ENCODE assay signal across 8 cellular contexts in genomic region chr2:177211602-177212105, GRCh38. TPM values are rescaled to one million over a fixed set of nuclear protein-coding genes. Genes with fewer than 3 reads are reported as not detected.
A peak's percentile ranks its signal among the peaks of the same experiment; 100 is the strongest.
DNase-seq lines count a peak whose midpoint lies in the region; ATAC-seq and TF ChIP-seq lines count a peak whose summit lies in the region.

No MANE protein-coding gene starts in this region.

- no peaks in the 10 kb centered on the region for H3K9me3 ChIP-seq in gastroesophageal sphincter
- H3K9me3 ChIP-seq in spleen: no peaks in the 10 kb centered on the region

- H3K27ac Mint-ChIP-seq in T-helper 2 cell treated with Interferon-gamma antibody and Interleukin-4, amounts not matched to agents 5 μg/mL and 100 μg/mL, for 36 hours: peak overlapping the region; percentile 99

- H3K27me3 Mint-ChIP-seq in T-helper 2 cell treated with Interferon-gamma antibody and Interleukin-4, amounts not matched to agents 5 μg/mL and 100 μg/mL, for 36 hours (ENCODE audit: low read depth): peaks cover 2% of the 10 kb centered on the region

- TF ChIP-seq CTCF in gastroesophageal sphincter (IDR thresholded peaks at IDR 0.05) (peak in 1 of 4 experiments; percentile 10), spleen (IDR thresholded peaks at IDR 0.05 in 8 of 11, conservative IDR thresholded peaks at IDR 0.05 in 3 of 11) (no peak)

- H3K36me3 Mint-ChIP-seq in T-helper 2 cell treated with Interferon-gamma antibody and Interleukin-4, amounts not matched to agents 5 μg/mL and 100 μg/mL, for 36 hours (ENCODE audit: low read depth): peaks cover 38% of the 10 kb centered on the region

- peaks cover 20 to 45% (median 29%) of the 10 kb centered on the region in 3 donors for H3K4me1 ChIP-seq in gastroesophageal sphincter
- H3K4me1 ChIP-seq in spleen: peaks cover 28 to 51% (median 43%) of the 10 kb centered on the region in 6 donors

- no peaks in the 10 kb centered on the region for H3K9me3 Mint-ChIP-seq in T-helper 2 cell treated with Interferon-gamma antibody and Interleukin-4, amounts not matched to agents 5 μg/mL and 100 μg/mL, for 36 hours

- intact Hi-C loops in spleen (cut with DNase I; ENCODE audit: low total_unique reads): loop anchor here (5.0 kb wide), 1 partner anchor 51 kb away; the partner anchor contains the start of gene NFE2L2

- WGBS in gastroesophageal sphincter (ENCODE audit: low coverage in 1 of 2), 2 donors: 6 to 12% methylated on average over 6 of the region's 6 CpGs
- 2 to 5% (median 4%) methylated on average over 6 of the region's 6 CpGs for WGBS in spleen, 5 donors

- TF ChIP-seq POLR2A in gastroesophageal sphincter (IDR thresholded peaks at IDR 0.05): no peak
- no peak for TF ChIP-seq POLR2A in spleen (IDR thresholded peaks at IDR 0.05)

- ATAC-seq in gastroesophageal sphincter (no peak), HG03025 (IDR thresholded peaks at IDR 0.05; ENCODE audit: low FRiP score, unreplicated experiment) (no peak)

- H3K27ac ChIP-seq in gastroesophageal sphincter (peak overlapping the region; percentile 99), spleen (peak overlapping the region; percentile 98 to 100 (median 99))

- peak; percentile 48 for DNase-seq in NCI-H2107 treated with DMSO at 0.1 percent for 48 hours (lab: John Stamatoyannopoulos, UW; ENCODE audit: unreplicated experiment)
- no peak for DNase-seq in NCI-H2107 (lab: John Stamatoyannopoulos, UW)
- no peak for DNase-seq in T-helper 2 cell treated with Interferon-gamma antibody and Interleukin-4, amounts not matched to agents 5 μg/mL and 100 μg/mL, for 36 hours (ENCODE audit: low spot score)
- DNase-seq in spleen: no peak
- DNase-seq in NCI-H128 (lab: John Stamatoyannopoulos, UW; ENCODE audit: unreplicated experiment): no peak
- no peak for DNase-seq in midbrain (lab: John Stamatoyannopoulos, UW)

- H3K36me3 ChIP-seq in gastroesophageal sphincter: peaks cover 5 to 17% of the 10 kb centered on the region in 2 donors
- peaks cover 0 to 27% (median 12%) of the 10 kb centered on the region in 6 donors for H3K36me3 ChIP-seq in spleen

- H3K4me3 ChIP-seq in gastroesophageal sphincter: peak overlapping the region; percentile 72 to 88
- peak overlapping the region; percentile 38 to 78 (median 64) for H3K4me3 ChIP-seq in spleen

- H3K27me3 ChIP-seq in gastroesophageal sphincter (no peaks in the 10 kb centered on the region), spleen (replicated peaks in 1 of 7) (no peaks in the 10 kb centered on the region)

- peak overlapping the region; percentile 94 for H3K4me3 Mint-ChIP-seq in T-helper 2 cell treated with Interferon-gamma antibody and Interleukin-4, amounts not matched to agents 5 μg/mL and 100 μg/mL, for 36 hours

- no peak for TF ChIP-seq EP300 in gastroesophageal sphincter (IDR thresholded peaks at IDR 0.05)

- H3K4me1 Mint-ChIP-seq in T-helper 2 cell treated with Interferon-gamma antibody and Interleukin-4, amounts not matched to agents 5 μg/mL and 100 μg/mL, for 36 hours (ENCODE audit: low read depth): peaks cover 36% of the 10 kb centered on the region

RNA-seq across cellular contexts. Expression of gene HNRNPA3, which starts 0.9 kb away (rescaled TPM):
- total RNA-seq in gastroesophageal sphincter (10 to 100 TPM; 58.4 to 87.8 (median 73.1) TPM), spleen (100 to 1,000 TPM in 5 of 7 donors, 10 to 100 TPM in 2; 79.8 to 213 (median 157) TPM)
- polyA plus RNA-seq in spleen: 100 to 1,000 TPM; 144 to 179 (median 159) TPM

RNA-seq across cellular contexts. Expression of gene NFE2L2, which starts 52.9 kb away (rescaled TPM):
- total RNA-seq in gastroesophageal sphincter (100 to 1,000 TPM in 1 of 4 donors, 10 to 100 TPM in 3; 55.5 to 111 (median 89.2) TPM), spleen (100 to 1,000 TPM in 6 of 7 donors, 10 to 100 TPM in 1; 87.0 to 148 (median 107) TPM)
- 10 to 100 TPM; 25.9 to 50.4 (median 27.0) TPM for polyA plus RNA-seq in spleen
